Comparison of ENCODE assay signal across 1 cellular context in genomic region chr1:234748066-234748465, GRCh38.
TF ChIP-seq lines count a peak whose summit lies in the region.

No MANE protein-coding gene starts in this region.

TF ChIP-seq in HepG2, 621 proteins besides CTCF, POLR2A, EP300 and RAD21 (continued from another document):
- no peak for TF ChIP-seq ZNF646 (CRISPR knock-in tag; IDR thresholded peaks at IDR 0.05)
- TF ChIP-seq THYN1 (CRISPR knock-in tag; IDR thresholded peaks at IDR 0.05; ENCODE audit: borderline replicate concordance, low read depth): no peak
- peak; percentile 29; the same call in 1 of the 2 replicates for TF ChIP-seq PATZ1 (CRISPR knock-in tag; IDR thresholded peaks at IDR 0.05)
- no peak for TF ChIP-seq THAP7 (CRISPR knock-in tag; IDR thresholded peaks at IDR 0.05)
- TF ChIP-seq GATAD2A (CRISPR knock-in tag; IDR thresholded peaks at IDR 0.05): peak; percentile 50
- no peak for TF ChIP-seq KDM5A (IDR thresholded peaks at IDR 0.05; ENCODE audit: borderline replicate concordance, low read length)
- no peak for TF ChIP-seq ZNF124 (CRISPR knock-in tag; IDR thresholded peaks at IDR 0.05)
- TF ChIP-seq ATF3 (CRISPR knock-in tag; IDR thresholded peaks at IDR 0.05): no peak
